ENCODE assay signal across 1 cellular context in the genomic region with DNA sequence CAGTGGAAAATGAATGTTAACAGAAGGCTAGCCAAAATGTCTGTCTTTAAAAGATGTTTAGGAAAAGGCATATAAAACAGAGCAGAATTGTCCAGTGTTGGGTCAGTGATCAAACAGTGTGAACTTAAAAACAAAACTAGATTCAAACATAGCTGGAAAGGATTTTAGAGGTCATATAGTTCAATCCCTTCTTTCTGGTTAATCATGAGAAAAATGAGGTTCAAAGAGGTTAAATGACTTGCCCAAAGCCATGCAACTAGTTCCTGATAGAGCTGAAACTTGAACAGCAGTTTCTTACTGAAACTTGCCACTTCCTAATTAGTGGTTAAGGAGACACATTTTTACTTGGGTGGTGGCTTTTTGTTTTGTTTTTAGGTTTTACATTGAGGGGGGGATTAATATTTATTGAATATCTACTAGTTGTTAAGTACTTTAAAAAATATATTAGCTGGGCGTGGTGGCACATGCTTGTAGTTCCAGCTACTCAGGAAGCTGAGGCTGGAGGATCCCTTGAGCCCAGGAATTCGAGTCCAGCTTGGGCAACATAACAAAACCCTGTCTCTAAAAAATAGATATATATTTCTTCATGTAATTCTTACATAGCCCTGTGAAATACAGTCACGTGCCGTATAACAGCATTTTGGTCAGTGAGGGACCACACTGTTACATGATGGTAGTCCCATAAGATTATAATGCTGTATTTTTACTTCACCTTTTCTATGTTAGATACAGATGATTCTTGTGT.
TF ChIP-seq lines count a peak whose summit lies in the region.

No MANE protein-coding gene starts in this region.

TF ChIP-seq in endothelial cell of umbilical vein, 7 proteins besides CTCF, POLR2A, EP300 and RAD21 (continued from another document):
- TF ChIP-seq JUN (IDR thresholded peaks at IDR 0.05; ENCODE audit: borderline replicate concordance, insufficient read depth, insufficient read length, low read depth), result no peak
- TF ChIP-seq GATA2 (IDR thresholded peaks at IDR 0.05; ENCODE audit: insufficient read depth, insufficient read length, low read depth, low read length), result no peak
- no peak for TF ChIP-seq EZH2 (IDR thresholded peaks at IDR 0.05; ENCODE audit: borderline replicate concordance, low read depth, low read length, severe bottlenecking)
- TF ChIP-seq POLR2AphosphoS5 (IDR thresholded peaks at IDR 0.05; ENCODE audit: insufficient read depth, low read depth, low read length), result no peak
- TF ChIP-seq, protein P1, sequence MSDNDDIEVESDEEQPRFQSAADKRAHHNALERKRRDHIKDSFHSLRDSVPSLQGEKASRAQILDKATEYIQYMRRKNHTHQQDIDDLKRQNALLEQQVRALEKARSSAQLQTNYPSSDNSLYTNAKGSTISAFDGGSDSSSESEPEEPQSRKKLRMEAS (IDR thresholded peaks at IDR 0.05; ENCODE audit: insufficient read depth, insufficient read length), result no peak
